1 cellular context compared by ENCODE assay signal in genomic region chr20:62039738-62040137, GRCh38.
TF ChIP-seq lines count a peak whose summit lies in the region.

No MANE protein-coding gene starts in this region.

TF ChIP-seq in IMR-90, 13 proteins besides CTCF, POLR2A, EP300 and RAD21 (continued from another document):
- TF ChIP-seq ELK1 (IDR thresholded peaks at IDR 0.05; ENCODE audit: borderline replicate concordance, low read depth, low read length) (no peak), FOS (IDR thresholded peaks at IDR 0.05; ENCODE audit: low read depth, low read length) (no peak), CHD1 (IDR thresholded peaks at IDR 0.05; ENCODE audit: low read depth, low read length) (no peak), USF2 (IDR thresholded peaks at IDR 0.05; ENCODE audit: low read depth, low read length) (no peak), SMC3 (IDR thresholded peaks at IDR 0.05; ENCODE audit: low read depth, low read length) (no peak), MAZ (IDR thresholded peaks at IDR 0.05; ENCODE audit: borderline replicate concordance, low read depth, low read length) (no peak), MAFK (IDR thresholded peaks at IDR 0.05; ENCODE audit: low read depth, low read length) (no peak), BHLHE40 (IDR thresholded peaks at IDR 0.05; ENCODE audit: low read depth, low read length) (no peak), CEBPB (IDR thresholded peaks at IDR 0.05; ENCODE audit: low read depth, low read length) (no peak), NFE2L2 (IDR thresholded peaks at IDR 0.05; ENCODE audit: low read depth, low read length) (no peak), MXI1 (IDR thresholded peaks at IDR 0.05; ENCODE audit: borderline replicate concordance, low read depth, low read length) (no peak), RFX5 (IDR thresholded peaks at IDR 0.05; ENCODE audit: low read depth, low read length) (no peak)
